In genomic region chr12:80068173-80068572, GRCh38 we compare ENCODE assay signal across 1 cellular context.
TF ChIP-seq lines count a peak whose summit lies in the region.

No MANE protein-coding gene starts in this region.

TF ChIP-seq in WTC11, 78 proteins besides CTCF, POLR2A, EP300 and RAD21 (continued from another document):
- no peak for TF ChIP-seq AFF4 (CRISPR knock-in tag; IDR thresholded peaks at IDR 0.05; ENCODE audit: borderline replicate concordance)
- TF ChIP-seq ATF1 (CRISPR knock-in tag; IDR thresholded peaks at IDR 0.05) = no peak
- no peak for TF ChIP-seq MYBL2 (CRISPR knock-in tag; IDR thresholded peaks at IDR 0.05)
- TF ChIP-seq SP1 (CRISPR knock-in tag; conservative IDR thresholded peaks at IDR 0.05) = 0 out of 2 replicates have a peak, but pooled peaks have one; percentile 21
- TF ChIP-seq CREB1 (CRISPR knock-in tag; IDR thresholded peaks at IDR 0.05) = no peak
- TF ChIP-seq JAZF1 (CRISPR knock-in tag; IDR thresholded peaks at IDR 0.05) = no peak
- TF ChIP-seq ESRRA (CRISPR knock-in tag; IDR thresholded peaks at IDR 0.05; ENCODE audit: borderline replicate concordance) = no peak
- no peak for TF ChIP-seq SMAD3 (CRISPR knock-in tag; IDR thresholded peaks at IDR 0.05; ENCODE audit: borderline replicate concordance)
- TF ChIP-seq PRRX2 (CRISPR knock-in tag; IDR thresholded peaks at IDR 0.05) = no peak
